ENCODE assay signal across 13 cellular contexts in the genomic region with DNA sequence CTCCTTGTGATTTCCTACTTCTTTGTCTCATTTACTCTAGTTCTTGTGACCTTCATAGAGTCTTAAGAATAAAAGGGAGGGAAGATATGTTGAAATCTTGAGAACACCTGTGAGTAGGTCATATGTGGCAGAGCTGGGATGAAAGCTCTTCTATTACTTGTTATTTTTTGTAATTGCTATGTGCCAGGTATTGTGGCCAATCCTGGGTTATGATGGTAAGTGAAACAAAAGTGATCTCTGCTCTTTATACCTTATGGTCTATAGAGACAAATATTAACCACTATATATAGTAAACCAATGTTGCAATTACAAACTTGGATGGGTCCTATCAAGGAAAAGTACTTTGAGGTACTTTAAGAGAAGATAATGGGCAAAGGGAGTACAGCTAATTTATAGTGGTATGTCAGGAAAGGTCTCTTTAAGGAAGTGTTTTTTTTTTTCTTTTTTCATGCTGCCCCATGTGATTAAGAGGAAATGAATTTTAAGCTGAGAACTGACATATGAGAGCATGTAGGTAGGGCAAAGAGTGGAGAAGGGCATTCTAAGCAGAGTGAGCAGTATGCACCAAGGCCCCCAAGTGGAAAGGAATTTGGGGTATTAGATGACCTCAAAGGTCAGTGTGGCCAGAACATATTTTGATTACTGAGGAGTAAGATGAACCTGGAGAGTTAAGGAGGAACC. TPM values are rescaled to one million over a fixed set of nuclear protein-coding genes. Genes with fewer than 3 reads are reported as not detected.
DNase-seq lines count a peak whose midpoint lies in the region; ATAC-seq, FAIRE-seq and TF ChIP-seq lines count a peak whose summit lies in the region.
"Had no signal": no experiment of that assay in that cellular context is flagged by ENCODE, and none has a peak within 500 bp of the region (broad histone marks: within the 10 kb centered on the region; RNA-seq: fewer than 3 reads in every experiment).

No MANE protein-coding gene starts in this region.

- H3K36me3 ChIP-seq in right lobe of liver (no peaks in the 10 kb centered on the region), HepG2 (replicated peaks in 1 of 2; ENCODE audit: control insufficient read depth in 1 of 2, insufficient read depth in 2 of 2, low read length in 2 of 2) (no peaks in the 10 kb centered on the region)
- H3K36me3 ChIP-seq: gastroesophageal sphincter, tibial nerve had no signal

- H3K36me3 Mint-ChIP-seq in activated T-helper 17 cell treated with anti-CD3 and anti-CD28 coated beads, Interleukin-2, amount 50 U/mL, for 72 hours (ENCODE audit: low read depth) = no peaks in the 10 kb centered on the region
- H3K36me3 Mint-ChIP-seq in activated T-cell treated with anti-CD3 and anti-CD28 coated beads, Interleukin-2, amount 50 U/mL, for 4 hours (ENCODE audit: insufficient read depth) = peaks cover 3% of the 10 kb centered on the region
- H3K36me3 Mint-ChIP-seq: CD8-positive, alpha-beta memory T cell had no signal

- H3K27me3 Mint-ChIP-seq in activated T-helper 17 cell treated with anti-CD3 and anti-CD28 coated beads, Interleukin-2, amount 50 U/mL, for 72 hours = no peaks in the 10 kb centered on the region
- no peaks in the 10 kb centered on the region for H3K27me3 Mint-ChIP-seq in stimulated activated naive CD8-positive, alpha-beta T cell treated with anti-CD3 and anti-CD28 coated beads, Interleukin-15, amount 100 ng/mL, for 72 hours
- H3K27me3 Mint-ChIP-seq in activated T-cell treated with anti-CD3 and anti-CD28 coated beads, Interleukin-2, amount 50 U/mL, for 4 hours (ENCODE audit: low read depth) = no peaks in the 10 kb centered on the region
- H3K27me3 Mint-ChIP-seq: CD8-positive, alpha-beta memory T cell had no signal

- TF ChIP-seq POLR2A in right lobe of liver (IDR thresholded peaks at IDR 0.05) = no peak
- TF ChIP-seq POLR2A in HepG2 (IDR thresholded peaks at IDR 0.05; ENCODE audit: insufficient read depth in 1 of 2, low read depth in 2 of 2, low read length in 2 of 2) = no peak

- in situ Hi-C loops in HepG2 (cut with HindIII; ENCODE audit: extremely low pct_ligation_motif_present, low pct_unique_long_range_greater_than_20kb) = loop anchor here (25.0 kb wide), 1 partner anchor 273 kb away; no protein-coding TSS in a partner anchor

- peaks cover 38% of the 10 kb centered on the region for H3K79me2 ChIP-seq in HepG2 (ENCODE audit: insufficient read depth, low read length)

- peak in 3 of 4 donors; percentile 40 to 51 (median 46) for ATAC-seq in right lobe of liver
- ATAC-seq in HepG2 = no peak
- peak; percentile 43 for ATAC-seq in activated T-helper 17 cell treated with anti-CD3 and anti-CD28 coated beads, Interleukin-2, amount 50 U/mL, for 72 hours (replicated peaks)
- peak; percentile 48 for ATAC-seq in stimulated activated naive CD8-positive, alpha-beta T cell treated with anti-CD3 and anti-CD28 coated beads, Interleukin-15, amount 100 ng/mL, for 72 hours
- ATAC-seq in activated T-cell treated with anti-CD3 and anti-CD28 coated beads, Interleukin-2, amount 50 U/mL, for 4 hours = no peak
- ATAC-seq: gastroesophageal sphincter had no signal

- H2AFZ ChIP-seq in HepG2 (ENCODE audit: low read length) = no peak overlapping the region

- TF ChIP-seq CTCF in right lobe of liver (IDR thresholded peaks at IDR 0.05) (no peak), HepG2 (CRISPR knock-in tag; IDR thresholded peaks at IDR 0.05) (no peak)

- H3K4me1 Mint-ChIP-seq in activated T-helper 17 cell treated with anti-CD3 and anti-CD28 coated beads, Interleukin-2, amount 50 U/mL, for 72 hours = peaks cover 10% of the 10 kb centered on the region
- H3K4me1 Mint-ChIP-seq in stimulated activated naive CD8-positive, alpha-beta T cell treated with anti-CD3 and anti-CD28 coated beads, Interleukin-15, amount 100 ng/mL, for 72 hours = peaks cover 19% of the 10 kb centered on the region
- H3K4me1 Mint-ChIP-seq in activated T-cell treated with anti-CD3 and anti-CD28 coated beads, Interleukin-2, amount 50 U/mL, for 4 hours (ENCODE audit: low read depth) = peaks cover 32% of the 10 kb centered on the region

- TF ChIP-seq EP300 in HepG2 (IDR thresholded peaks at IDR 0.05; ENCODE audit: low read depth in 2 of 2, low read length in 2 of 2) = no peak
- TF ChIP-seq EP300 in HepG2 (CRISPR knock-in tag; IDR thresholded peaks at IDR 0.05; ENCODE audit: borderline replicate concordance) = no peak

- TF ChIP-seq RAD21 in HepG2 (CRISPR knock-in tag; IDR thresholded peaks at IDR 0.05) = no peak

- BruUV-seq in HepG2 (replicated peaks; lab: Mats Ljungman, UMichigan) = no TSS peak

- no peaks in the 10 kb centered on the region for H4K20me1 ChIP-seq in HepG2 (ENCODE audit: insufficient read depth, low read length)

- no peak for DNase-seq in right lobe of liver
- DNase-seq in HepG2 (ENCODE audit: low spot score) = no peak
- peak; percentile 31 for DNase-seq in LHCN-M2 (ENCODE audit: low read depth)
- no peak for DNase-seq in stimulated activated naive CD8-positive, alpha-beta T cell treated with anti-CD3 and anti-CD28 coated beads, Interleukin-15, amount 100 ng/mL, for 72 hours
- DNase-seq in stimulated activated CD4-positive, alpha-beta T cell treated with anti-CD3 and anti-CD28 coated beads, Interleukin-12 subunit alpha, Interleukin-12 subunit beta, amount 100 ng/mL, for 4 hours = no peak
- no peak for DNase-seq in A172 (ENCODE audit: low spot score)
- no peak for DNase-seq in activated T-cell treated with anti-CD3 and anti-CD28 coated beads, Interleukin-2, amount 50 U/mL, for 4 hours
- DNase-seq: activated CD8-positive, alpha-beta memory T cell treated with anti-CD3 and anti-CD28 coated beads, Interleukin-2, amount 50 U/mL, for 48 hours; NCI-H146 had no signal

- H3K27ac Mint-ChIP-seq in activated T-helper 17 cell treated with anti-CD3 and anti-CD28 coated beads, Interleukin-2, amount 50 U/mL, for 72 hours = no peak overlapping the region
- H3K27ac Mint-ChIP-seq in stimulated activated naive CD8-positive, alpha-beta T cell treated with anti-CD3 and anti-CD28 coated beads, Interleukin-15, amount 100 ng/mL, for 72 hours = no peak overlapping the region
- H3K27ac Mint-ChIP-seq: CD8-positive, alpha-beta memory T cell had no signal

- H3K9me3 Mint-ChIP-seq in activated T-helper 17 cell treated with anti-CD3 and anti-CD28 coated beads, Interleukin-2, amount 50 U/mL, for 72 hours = no peaks in the 10 kb centered on the region
- H3K9me3 Mint-ChIP-seq in stimulated activated naive CD8-positive, alpha-beta T cell treated with anti-CD3 and anti-CD28 coated beads, Interleukin-15, amount 100 ng/mL, for 72 hours = no peaks in the 10 kb centered on the region
- H3K9me3 Mint-ChIP-seq in activated T-cell treated with anti-CD3 and anti-CD28 coated beads, Interleukin-2, amount 50 U/mL, for 4 hours = no peaks in the 10 kb centered on the region
- H3K9me3 Mint-ChIP-seq: CD8-positive, alpha-beta memory T cell had no signal

- POLR2A ChIA-PET in HepG2 (lab: Yijun Ruan, JAX) = no interaction called here

- CTCF ChIA-PET in HepG2 (lab: Yijun Ruan, JAX; ENCODE audit: low intra/inter-chr PET ratio, low total read pairs) = no interaction called here

- intact Hi-C loops in right lobe of liver (cut with DNase I) = no loop called here
- intact Hi-C loops in HepG2 (cut with micrococcal nuclease; ENCODE audit: unreplicated experiment) = no loop called here

- H3K4me1 ChIP-seq in right lobe of liver (peaks cover 0 to 12% (median 0%) of the 10 kb centered on the region in 4 donors), HepG2 (ENCODE audit: insufficient read depth, low read length) (peaks cover 18% of the 10 kb centered on the region)

- H3K9me3 ChIP-seq in right lobe of liver = no peaks in the 10 kb centered on the region
- no peaks in the 10 kb centered on the region for H3K9me3 ChIP-seq in HepG2 (ENCODE audit: low read length)
- H3K9me3 ChIP-seq: gastroesophageal sphincter, tibial nerve had no signal

- H3K9ac ChIP-seq in HepG2 (ENCODE audit: insufficient read depth, low read depth, low read length) = no peak overlapping the region

- no peak overlapping the region for H3K4me3 ChIP-seq in right lobe of liver
- H3K4me3 ChIP-seq in HepG2 (replicated peaks in 1 of 3; ENCODE audit: insufficient read depth in 1 of 3, low read depth in 2 of 3, low read length in 3 of 3) = no peak overlapping the region
- H3K4me3 ChIP-seq: gastroesophageal sphincter, tibial nerve had no signal

- no peak for FAIRE-seq in HepG2 (lab: Jason Lieb, UNC)

- H3K27ac ChIP-seq in right lobe of liver = no peak overlapping the region
- no peak overlapping the region for H3K27ac ChIP-seq in HepG2 (ENCODE audit: extremely low read length, insufficient read depth, low read length)
- H3K27ac ChIP-seq: gastroesophageal sphincter, tibial nerve had no signal

- no peak overlapping the region for H3K4me3 Mint-ChIP-seq in activated T-helper 17 cell treated with anti-CD3 and anti-CD28 coated beads, Interleukin-2, amount 50 U/mL, for 72 hours
- H3K4me3 Mint-ChIP-seq in stimulated activated naive CD8-positive, alpha-beta T cell treated with anti-CD3 and anti-CD28 coated beads, Interleukin-15, amount 100 ng/mL, for 72 hours = no peak overlapping the region
- H3K4me3 Mint-ChIP-seq in activated T-cell treated with anti-CD3 and anti-CD28 coated beads, Interleukin-2, amount 50 U/mL, for 4 hours = no peak overlapping the region
- H3K4me3 Mint-ChIP-seq: CD8-positive, alpha-beta memory T cell had no signal

- H3K27me3 ChIP-seq in right lobe of liver = no peaks in the 10 kb centered on the region
- no peaks in the 10 kb centered on the region for H3K27me3 ChIP-seq in HepG2 (ENCODE audit: control insufficient read depth in 1 of 2, insufficient read depth in 2 of 2, low read length in 2 of 2)
- H3K27me3 ChIP-seq: gastroesophageal sphincter, tibial nerve had no signal

- H3K4me2 ChIP-seq in HepG2 (ENCODE audit: low read depth, low read length) = no peak overlapping the region

RNA-seq across cellular contexts. Expression of gene POU2F1, which starts 43.2 kb away (rescaled TPM):
- total RNA-seq in right lobe of liver (10 to 100 TPM in 1 of 6 experiments, 1 to 10 TPM in 5; 4.8 to 10.3 (median 6.2) TPM), HepG2 (2016; rRNA removed; fragmentation: Illumina TruSeq; extraction: Trizol) (10.2 and 15.1 TPM in 2 replicates), LHCN-M2 (2014; rRNA removed) (4.8 and 5.6 TPM in 2 replicates)
- total RNA-seq in HepG2 (2016; cell fraction: cytosol; rRNA removed; fragmentation: Illumina TruSeq; extraction: Trizol; ENCODE audit: low read depth) = 2.6 and 2.7 TPM in 2 replicates
- total RNA-seq in HepG2 (2016; cell fraction: insoluble cytoplasmic fraction; rRNA removed; fragmentation: Illumina TruSeq; extraction: Trizol) = 9.3 and 13.3 TPM in 2 replicates
- total RNA-seq in HepG2 (2016; cell fraction: membrane; rRNA removed; fragmentation: Illumina TruSeq; extraction: Trizol) = 4.3 and 4.4 TPM in 2 replicates
- total RNA-seq in HepG2 (2016; cell fraction: nucleus; rRNA removed; fragmentation: Illumina TruSeq; extraction: Trizol) = 16.7 and 20.3 TPM in 2 replicates
- 9.0 and 13.0 TPM in 2 replicates for polyA plus RNA-seq in HepG2 (2011; rRNA removed)
- 5.9 and 6.8 TPM in 2 replicates for polyA plus RNA-seq in HepG2 (2011; cell fraction: cytosol; rRNA removed)
- 10.9 and 12.2 TPM in 2 replicates for polyA plus RNA-seq in HepG2 (2011; cell fraction: nucleus; rRNA removed)
- 2.9 and 4.1 TPM in 2 replicates for polyA plus RNA-seq in HepG2 (2012)
- polyA plus RNA-seq in HepG2 (2016; cell fraction: cytosol; fragmentation: Illumina TruSeq; extraction: Trizol; ENCODE audit: low read depth) = 0.20 and 0.38 TPM in 2 replicates
- polyA plus RNA-seq in HepG2 (2016; cell fraction: insoluble cytoplasmic fraction; fragmentation: Illumina TruSeq; extraction: Trizol; ENCODE audit: low read depth) = 6.2 and 7.0 TPM in 2 replicates
- polyA plus RNA-seq in HepG2 (2016; cell fraction: membrane; fragmentation: Illumina TruSeq; extraction: Trizol; ENCODE audit: low read depth) = 0.93 and 1.3 TPM in 2 replicates
- polyA plus RNA-seq in HepG2 (2016; cell fraction: nucleus; fragmentation: Illumina TruSeq; extraction: Trizol; ENCODE audit: insufficient read depth, low read depth) = 8.6 and 10.5 TPM in 2 replicates
- polyA minus RNA-seq in HepG2 (2011; rRNA and poly(A)+ RNA removed; ENCODE audit: low replicate concordance) = 71.9 and 74.2 TPM in 2 replicates
- 9.6 and 10.1 TPM in 2 replicates for polyA minus RNA-seq in HepG2 (2011; cell fraction: cytosol; rRNA and poly(A)+ RNA removed)
- polyA minus RNA-seq in HepG2 (2011; cell fraction: nucleus; rRNA and poly(A)+ RNA removed) = 37.8 and 40.2 TPM in 2 replicates
- 1.8 TPM for polyA plus RNA-seq in LHCN-M2 (2012)
- total RNA-seq in activated T-helper 17 cell treated with anti-CD3 and anti-CD28 coated beads, Interleukin-2, amount 50 U/mL, for 72 hours = 10 to 100 TPM; 20.6 to 28.0 TPM
- 5.1 and 6.0 TPM in 2 replicates for total RNA-seq in A172 (2014; rRNA removed; shearing (Covaris generic))
- 1 to 10 TPM; 9.0 to 9.9 (median 9.0) TPM for total RNA-seq in activated T-cell treated with anti-CD3 and anti-CD28 coated beads, Interleukin-2, amount 50 U/mL, for 4 hours

Comparison
In these comparisons a context has a peak if more than half of its experiments do, and no peak if none do; other contexts are left out.
1. ATAC-seq: peak in right lobe of liver (3 of 4), activated T-helper 17 cell treated with anti-CD3 and anti-CD28 coated beads, Interleukin-2, amount 50 U/mL, for 72 hours (single experiment) and stimulated activated naive CD8-positive, alpha-beta T cell treated with anti-CD3 and anti-CD28 coated beads, Interleukin-15, amount 100 ng/mL, for 72 hours (single experiment); none in HepG2 (single experiment) and activated T-cell treated with anti-CD3 and anti-CD28 coated beads, Interleukin-2, amount 50 U/mL, for 4 hours (0 of 2).